In the genomic region with DNA sequence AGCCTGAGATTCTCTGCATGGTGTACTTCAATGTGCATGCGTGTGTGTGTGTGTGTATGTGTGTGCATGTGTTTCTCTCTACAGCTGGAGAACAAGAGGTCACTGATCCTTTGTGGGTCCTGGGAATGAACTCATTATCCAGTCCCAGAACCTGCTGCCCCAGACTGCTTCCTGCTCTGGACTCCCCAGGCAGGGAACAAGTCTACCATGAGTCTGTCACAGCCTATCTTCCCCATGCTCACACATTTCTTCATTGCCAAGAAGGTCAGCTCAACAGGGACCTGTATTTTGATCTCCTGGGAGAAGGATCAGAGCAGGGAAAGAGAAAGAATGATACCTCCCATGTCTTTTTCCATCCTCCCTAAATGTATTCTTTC, we compare ENCODE assay signal across 11 cellular contexts. TPM values are rescaled to one million over a fixed set of nuclear protein-coding genes. Genes with fewer than 3 reads are reported as not detected.
DNase-seq lines count a peak whose midpoint lies in the region; ATAC-seq and TF ChIP-seq lines count a peak whose summit lies in the region.
"Had no signal": no experiment of that assay in that cellular context is flagged by ENCODE, and none has a peak within 500 bp of the region (broad histone marks: within the 10 kb centered on the region; RNA-seq: fewer than 3 reads in every experiment).

No MANE protein-coding gene starts in this region.

- H3K4me1 Mint-ChIP-seq in T-helper 17 cell, result peaks cover 57% of the 10 kb centered on the region
- H3K4me1 Mint-ChIP-seq in progenitor cell of endocrine pancreas (ENCODE audit: low read depth), result peaks cover 14% of the 10 kb centered on the region

- peaks cover 0 to 9% (median 4%) of the 10 kb centered on the region in 4 donors for H3K27me3 ChIP-seq in liver (ENCODE audit: control insufficient read depth in 4 of 4, insufficient read depth in 4 of 4, low read length in 3 of 4)
- peaks cover 1 to 34% (median 19%) of the 10 kb centered on the region in 4 donors for H3K27me3 ChIP-seq in upper lobe of left lung
- peaks cover 30% of the 10 kb centered on the region for H3K27me3 ChIP-seq in adrenal gland

- H3K27ac Mint-ChIP-seq in T-helper 17 cell, result peak overlapping the region; percentile 96
- H3K27ac Mint-ChIP-seq in progenitor cell of endocrine pancreas, result no peak overlapping the region

- intact Hi-C loops in adrenal gland (cut with DNase I), result no loop called here

- TF ChIP-seq CTCF in liver (IDR thresholded peaks at IDR 0.05; ENCODE audit: low read depth, low read length, missing input control), result no peak
- TF ChIP-seq CTCF in upper lobe of left lung (IDR thresholded peaks at IDR 0.05), result no peak
- TF ChIP-seq CTCF in adrenal gland (IDR thresholded peaks at IDR 0.05), result no peak
- no peak for TF ChIP-seq CTCF in progenitor cell of endocrine pancreas (IDR thresholded peaks at IDR 0.05; ENCODE audit: unreplicated experiment)

- no peak for TF ChIP-seq POLR2A in upper lobe of left lung (IDR thresholded peaks at IDR 0.05)
- TF ChIP-seq POLR2A in adrenal gland (IDR thresholded peaks at IDR 0.05), result no peak

- no peaks in the 10 kb centered on the region for H3K36me3 Mint-ChIP-seq in T-helper 17 cell (ENCODE audit: low read depth)
- H3K36me3 Mint-ChIP-seq in progenitor cell of endocrine pancreas (ENCODE audit: insufficient read depth), result no peaks in the 10 kb centered on the region

- H3K27ac ChIP-seq in liver (ENCODE audit: low read depth in 1 of 2, low read length in 2 of 2) (peak overlapping the region in 1 of 2 donors; percentile 7), upper lobe of left lung (peak overlapping the region in 3 of 4 donors; percentile 57 to 80 (median 71)), adrenal gland (no peak overlapping the region)
- H3K27ac ChIP-seq: hepatocyte had no signal

- H3K36me3 ChIP-seq in liver (ENCODE audit: control insufficient read depth in 4 of 4, insufficient read depth in 3 of 4, low read depth in 1 of 4, low read length in 3 of 4), result peaks cover 0 to under 1% (median 0%) of the 10 kb centered on the region in 4 donors
- H3K36me3 ChIP-seq in upper lobe of left lung, result peaks cover 0 to 3% (median 0%) of the 10 kb centered on the region in 4 donors
- peaks cover 0 to 1% of the 10 kb centered on the region in 2 donors for H3K36me3 ChIP-seq in adrenal gland (replicated peaks in 1 of 2)

- TF ChIP-seq RAD21 in liver (IDR thresholded peaks at IDR 0.05), result no peak

- no peaks in the 10 kb centered on the region for H3K9me3 Mint-ChIP-seq in progenitor cell of endocrine pancreas (ENCODE audit: low read depth)

- H3K9ac ChIP-seq in liver (ENCODE audit: low read depth in 1 of 2, low read length in 2 of 2), result no peak overlapping the region

- DNase-seq in stimulated activated CD4-positive, alpha-beta T cell treated with anti-CD3 and anti-CD28 coated beads, Interleukin-4, amount 100 ng/mL, for 24 hours, result peak; percentile 11
- DNase-seq in stimulated activated CD4-positive, alpha-beta T cell treated with anti-CD3 and anti-CD28 coated beads, Interleukin-12 subunit alpha, Interleukin-12 subunit beta, amount 100 ng/mL, for 4 hours, result no peak
- DNase-seq in T-helper 17 cell (no peak), upper lobe of left lung (no peak), dermis blood vessel endothelial cell (no peak), adrenal gland (no peak), progenitor cell of endocrine pancreas (ENCODE audit: low spot score, unreplicated experiment) (no peak)
- DNase-seq: NCI-H2029 treated with DMSO at 0.1 percent for 48 hours had no signal

- no peak overlapping the region for H3K4me3 ChIP-seq in liver (ENCODE audit: low read depth in 1 of 3, low read length in 3 of 3)
- peak overlapping the region in 3 of 4 donors; percentile 33 to 47 (median 46) for H3K4me3 ChIP-seq in upper lobe of left lung
- H3K4me3 ChIP-seq in adrenal gland, result peak overlapping the region in 1 of 4 donors; percentile 4
- H3K4me3 ChIP-seq: hepatocyte had no signal

- H3K27me3 Mint-ChIP-seq in T-helper 17 cell, result no peaks in the 10 kb centered on the region
- peaks cover 56% of the 10 kb centered on the region for H3K27me3 Mint-ChIP-seq in progenitor cell of endocrine pancreas

- no peak for TF ChIP-seq EP300 in upper lobe of left lung (IDR thresholded peaks at IDR 0.05)

- H3K4me1 ChIP-seq in liver (ENCODE audit: control insufficient read depth in 4 of 4, insufficient read depth in 4 of 4, low read length in 3 of 4), result peaks cover 3 to 30% (median 20%) of the 10 kb centered on the region in 4 donors
- H3K4me1 ChIP-seq in upper lobe of left lung, result peaks cover 22 to 52% (median 41%) of the 10 kb centered on the region in 4 donors
- H3K4me1 ChIP-seq in adrenal gland (replicated peaks in 1 of 2), result peaks cover 21 to 29% of the 10 kb centered on the region in 2 donors

- ATAC-seq in T-helper 17 cell (no peak), upper lobe of left lung (ENCODE audit: low FRiP score in 2 of 2) (no peak)
- ATAC-seq: Panc1 had no signal

- H3K4me3 Mint-ChIP-seq in T-helper 17 cell (peak overlapping the region; percentile 98), progenitor cell of endocrine pancreas (ENCODE audit: low read depth) (no peak overlapping the region)

- H3K9me3 ChIP-seq in T-helper 17 cell (ENCODE audit: control insufficient read depth, low read length, poor library complexity, severe bottlenecking) (no peaks in the 10 kb centered on the region), liver (ENCODE audit: control insufficient read depth in 4 of 4, low read length in 3 of 4) (no peaks in the 10 kb centered on the region), upper lobe of left lung (no peaks in the 10 kb centered on the region), adrenal gland (replicated peaks in 1 of 3) (no peaks in the 10 kb centered on the region)

- WGBS in liver, result 71% methylated on average over 1 of the region's 1 CpG
- 50% methylated on average over 1 of the region's 1 CpG for WGBS in upper lobe of left lung, 2 donors
- WGBS in adrenal gland, 4 donors, result 50 to 71% (median 56%) methylated on average over 1 of the region's 1 CpG

TF ChIP-seq in liver, 16 proteins besides CTCF, POLR2A, EP300 and RAD21:
- TF ChIP-seq NR2F2 (IDR thresholded peaks at IDR 0.05) (peak; percentile 54), RXRA (IDR thresholded peaks at IDR 0.05) (peak; percentile 20 to 48), EGR1 (IDR thresholded peaks at IDR 0.05; ENCODE audit: low read depth in 2 of 2) (no peak), HNF4A (conservative IDR thresholded peaks at IDR 0.05) (no peak)
TF ChIP-seq in liver: peak in this region for 2.

RNA-seq across cellular contexts. Expression of gene AGAP2, which starts 2.9 kb away (rescaled TPM):
- total RNA-seq in T-helper 17 cell, result 10 to 100 TPM; 46.5 to 57.6 TPM
- total RNA-seq in liver, result 1 to 10 TPM; 1.0 to 1.7 TPM
- under 1 TPM; 0.18 to 0.28 TPM for polyA plus RNA-seq in liver
- total RNA-seq in upper lobe of left lung, result 1 to 10 TPM; 2.0 to 7.3 (median 5.8) TPM
- under 0.01 and 0.19 TPM in 2 replicates for total RNA-seq in dermis blood vessel endothelial cell
- 1 to 10 TPM in 7 of 8 donors, under 1 TPM in 1; 0.97 to 4.0 (median 2.0) TPM for total RNA-seq in adrenal gland
- polyA plus RNA-seq in adrenal gland, result 1 to 10 TPM; 1.9 to 8.1 (median 2.6) TPM
- 0.29 TPM in 2 replicates for total RNA-seq in progenitor cell of endocrine pancreas

RNA-seq across cellular contexts. Expression of gene TSPAN31, which starts 3.4 kb away (rescaled TPM):
- total RNA-seq in T-helper 17 cell (10 to 100 TPM in 1 of 2 donors, 1 to 10 TPM in 1; 9.6 to 11.8 TPM), liver (10 to 100 TPM; 26.9 to 39.4 TPM), upper lobe of left lung (10 to 100 TPM; 16.8 to 54.6 (median 37.3) TPM), dermis blood vessel endothelial cell (29.7 and 72.0 TPM in 2 replicates), adrenal gland (100 to 1,000 TPM in 1 of 8 donors, 10 to 100 TPM in 7; 44.2 to 115 (median 61.6) TPM), progenitor cell of endocrine pancreas (24.2 and 31.3 TPM in 2 replicates)
- polyA plus RNA-seq in liver (10 to 100 TPM; 16.9 to 22.3 TPM), adrenal gland (10 to 100 TPM; 25.3 to 50.7 (median 45.1) TPM)

RNA-seq across cellular contexts. Expression of gene CDK4, which starts 10.7 kb away (rescaled TPM):
- total RNA-seq in T-helper 17 cell (10 to 100 TPM; 20.8 to 21.3 TPM), liver (10 to 100 TPM; 28.1 to 69.1 TPM), upper lobe of left lung (100 to 1,000 TPM in 2 of 6 donors, 10 to 100 TPM in 4; 38.5 to 109 (median 62.5) TPM), dermis blood vessel endothelial cell (147 and 154 TPM in 2 replicates), adrenal gland (100 to 1,000 TPM in 7 of 8 donors, 10 to 100 TPM in 1; 90.9 to 197 (median 143) TPM), progenitor cell of endocrine pancreas (194 and 208 TPM in 2 replicates)
- polyA plus RNA-seq in liver (10 to 100 TPM; 36.6 to 39.9 TPM), adrenal gland (10 to 100 TPM; 46.8 to 78.8 (median 66.1) TPM)

RNA-seq across cellular contexts. Expression of gene MARCHF9, which starts 13.5 kb away (rescaled TPM):
- total RNA-seq in T-helper 17 cell (10 to 100 TPM; 45.3 to 62.4 TPM), liver (1 to 10 TPM; 1.9 to 2.4 TPM), upper lobe of left lung (10 to 100 TPM; 15.4 to 36.7 (median 21.3) TPM), dermis blood vessel endothelial cell (3.4 and 4.1 TPM in 2 replicates), adrenal gland (10 to 100 TPM in 7 of 8 donors, 1 to 10 TPM in 1; 8.2 to 23.4 (median 16.6) TPM), progenitor cell of endocrine pancreas (33.8 and 34.3 TPM in 2 replicates)
- polyA plus RNA-seq in liver (1 to 10 TPM; 1.1 to 3.0 TPM), adrenal gland (10 to 100 TPM in 2 of 3 donors, 1 to 10 TPM in 1; 9.5 to 45.1 (median 44.0) TPM)

RNA-seq across cellular contexts. Expression of gene CYP27B1, which starts 25.5 kb away (rescaled TPM):
- total RNA-seq in T-helper 17 cell (1 to 10 TPM; 1.4 to 1.7 TPM), liver (1 to 10 TPM in 1 of 2 donors, under 1 TPM in 1; 0.05 to 1.6 TPM), upper lobe of left lung (1 to 10 TPM in 4 of 6 donors, under 1 TPM in 1, not detected in 1; 0.98 to 5.2 (median 2.5) TPM), dermis blood vessel endothelial cell (0.17 and 0.47 TPM in 2 replicates), adrenal gland (10 to 100 TPM in 1 of 8 donors, 1 to 10 TPM in 6, under 1 TPM in 1; 0.48 to 10.4 (median 3.1) TPM), progenitor cell of endocrine pancreas (2.0 and 2.5 TPM in 2 replicates)
- polyA plus RNA-seq in liver (under 1 TPM; 0.06 to 0.28 TPM), adrenal gland (1 to 10 TPM; 2.5 to 3.8 (median 3.5) TPM)

Comparison
In these comparisons a context has a peak if more than half of its experiments do, and no peak if none do; other contexts are left out.
1. H3K27ac ChIP-seq: peak in upper lobe of left lung (3 of 4); none in adrenal gland (0 of 5).
2. H3K4me3 ChIP-seq: peak in upper lobe of left lung (3 of 4); none in liver (0 of 3).
3. RNA of gene AGAP2, which starts 2.9 kb away (total RNA-seq): 46.5 to 57.6 TPM in T-helper 17 cell; 2.0 to 7.3 TPM in upper lobe of left lung, 0.97 to 4.0 TPM in adrenal gland, 1.0 to 1.7 TPM in liver, 0.29 TPM in progenitor cell of endocrine pancreas and under 0.01 to 0.19 TPM in dermis blood vessel endothelial cell; every median in the first group is over 4 times any median in the second.